Comparison of ENCODE assay signal across 29 cellular contexts in the genomic region with DNA sequence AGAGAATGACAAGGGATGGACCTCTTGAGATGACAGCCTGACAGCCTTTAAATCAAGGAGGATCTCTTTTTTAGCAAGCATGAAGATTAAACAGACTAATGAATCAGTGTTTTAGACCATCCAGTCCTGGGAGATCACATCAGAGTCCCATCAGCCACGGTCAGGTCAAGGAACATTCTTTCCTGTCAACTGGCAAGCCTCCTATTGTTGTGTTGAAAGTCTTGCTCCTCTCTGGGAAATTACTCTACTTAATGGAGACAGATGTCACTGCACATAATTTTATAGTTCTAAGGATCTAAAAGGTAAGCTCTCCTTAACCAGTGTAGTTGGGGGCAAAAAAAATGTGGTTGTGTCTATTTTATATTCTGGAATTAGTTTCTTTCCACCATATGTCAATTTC.
DNase-seq lines count a peak whose midpoint lies in the region; ATAC-seq and TF ChIP-seq lines count a peak whose summit lies in the region.
"Had no signal": no experiment of that assay in that cellular context is flagged by ENCODE, and none has a peak within 500 bp of the region (broad histone marks: within the 10 kb centered on the region; RNA-seq: fewer than 3 reads in every experiment).

No MANE protein-coding gene starts in this region.

- TF ChIP-seq EP300 in neural cell (conservative IDR thresholded peaks at IDR 0.05; ENCODE audit: poor library complexity, severe bottlenecking): peak; percentile 88

- H3F3A ChIP-seq in neural cell (ENCODE audit: insufficient read depth, low read length, poor library complexity, severe bottlenecking): no peaks in the 10 kb centered on the region

- H3K9me2 ChIP-seq in neural cell (ENCODE audit: insufficient read depth, low read length): no peaks in the 10 kb centered on the region

- H3K27ac ChIP-seq in neural cell (ENCODE audit: low read length): no peak overlapping the region
- H3K27ac ChIP-seq: 22Rv1; A549; BLaER1; BLaER1 treated with 17β-estradiol and CSF1 and Interleukin-3, amounts not matched to agents 10 nM and 100 nM; C4-2B had no signal

- H3K4me2 ChIP-seq in neural cell (ENCODE audit: low read length): no peak overlapping the region
- H3K4me2 ChIP-seq: A549; BLaER1; BLaER1 treated with 17β-estradiol and CSF1 and Interleukin-3, amounts not matched to agents 10 nM and 100 nM had no signal

- no peaks in the 10 kb centered on the region for H3K9me3 ChIP-seq in neural cell (ENCODE audit: low read length)
- H3K9me3 ChIP-seq: A549; BE2C; BLaER1; BLaER1 treated with 17β-estradiol and CSF1 and Interleukin-3, amounts not matched to agents 10 nM and 100 nM; Caco-2 had no signal

- H3K27me3 ChIP-seq in neural cell (ENCODE audit: insufficient read depth, low read depth, low read length): peaks cover 5% of the 10 kb centered on the region
- H3K27me3 ChIP-seq: BE2C; BLaER1; BLaER1 treated with 17β-estradiol and CSF1 and Interleukin-3, amounts not matched to agents 10 nM and 100 nM had no signal

- no peak overlapping the region for H3K9ac ChIP-seq in neural cell (ENCODE audit: low read length)
- H3K9ac ChIP-seq: BLaER1; BLaER1 treated with 17β-estradiol and CSF1 and Interleukin-3, amounts not matched to agents 10 nM and 100 nM had no signal

- H2AFZ ChIP-seq in neural cell (ENCODE audit: low read depth, low read length): no peak overlapping the region

- ATAC-seq in GM21786 (IDR thresholded peaks at IDR 0.05; ENCODE audit: unreplicated experiment): no peak
- ATAC-seq: A549; CD8-positive, alpha-beta T cell had no signal

- TF ChIP-seq CTCF in neural cell (IDR thresholded peaks at IDR 0.05; ENCODE audit: poor library complexity, severe bottlenecking): no peak

- no peaks in the 10 kb centered on the region for H4K20me1 ChIP-seq in neural cell (ENCODE audit: insufficient read depth)
- H4K20me1 ChIP-seq: BLaER1; BLaER1 treated with 17β-estradiol and CSF1 and Interleukin-3, amounts not matched to agents 10 nM and 100 nM had no signal

- TF ChIP-seq RAD21 in neural cell (conservative IDR thresholded peaks at IDR 0.05): no peak

- H3K4me3 ChIP-seq in neural cell (ENCODE audit: low read length): no peak overlapping the region
- H3K4me3 ChIP-seq: A549; BLaER1; BLaER1 treated with 17β-estradiol and CSF1 and Interleukin-3, amounts not matched to agents 10 nM and 100 nM had no signal

- H3K79me2 ChIP-seq in neural cell (replicated peaks; ENCODE audit: insufficient read depth, low read length): no peaks in the 10 kb centered on the region

- DNase-seq in NCI-H82 (lab: John Stamatoyannopoulos, UW) (peak; percentile 11), NCI-H82 treated with DMSO at 0.1 percent for 48 hours (lab: John Stamatoyannopoulos, UW; ENCODE audit: unreplicated experiment) (no peak)
- DNase-seq: 8988T; ACHN; AML-193; BE2C; C1 segment of cervical spinal cord; Caco-2; Calu3; CD4-positive, alpha-beta memory T cell; CD4-positive, alpha-beta T cell; CD4-positive, CD25-positive, alpha-beta regulatory T cell; CD8-positive, alpha-beta memory T cell; CD8-positive, alpha-beta T cell; COR-L47; DMS 273 treated with DMSO at 0.1 percent for 48 hours; DMS153; DMS53; DMS79; DMS79 treated with DMSO at 0.1 percent for 48 hours; DND-41; EL had no signal

- no peaks in the 10 kb centered on the region for H3K36me3 ChIP-seq in neural cell (ENCODE audit: insufficient read depth, low read length)
- H3K36me3 ChIP-seq: BE2C; BLaER1; BLaER1 treated with 17β-estradiol and CSF1 and Interleukin-3, amounts not matched to agents 10 nM and 100 nM had no signal

TF ChIP-seq in neural cell, 6 proteins besides CTCF, POLR2A, EP300 and RAD21:
- TF ChIP-seq POLR2AphosphoS5 (IDR thresholded peaks at IDR 0.05): peak; percentile 65
- TF ChIP-seq, protein P1, sequence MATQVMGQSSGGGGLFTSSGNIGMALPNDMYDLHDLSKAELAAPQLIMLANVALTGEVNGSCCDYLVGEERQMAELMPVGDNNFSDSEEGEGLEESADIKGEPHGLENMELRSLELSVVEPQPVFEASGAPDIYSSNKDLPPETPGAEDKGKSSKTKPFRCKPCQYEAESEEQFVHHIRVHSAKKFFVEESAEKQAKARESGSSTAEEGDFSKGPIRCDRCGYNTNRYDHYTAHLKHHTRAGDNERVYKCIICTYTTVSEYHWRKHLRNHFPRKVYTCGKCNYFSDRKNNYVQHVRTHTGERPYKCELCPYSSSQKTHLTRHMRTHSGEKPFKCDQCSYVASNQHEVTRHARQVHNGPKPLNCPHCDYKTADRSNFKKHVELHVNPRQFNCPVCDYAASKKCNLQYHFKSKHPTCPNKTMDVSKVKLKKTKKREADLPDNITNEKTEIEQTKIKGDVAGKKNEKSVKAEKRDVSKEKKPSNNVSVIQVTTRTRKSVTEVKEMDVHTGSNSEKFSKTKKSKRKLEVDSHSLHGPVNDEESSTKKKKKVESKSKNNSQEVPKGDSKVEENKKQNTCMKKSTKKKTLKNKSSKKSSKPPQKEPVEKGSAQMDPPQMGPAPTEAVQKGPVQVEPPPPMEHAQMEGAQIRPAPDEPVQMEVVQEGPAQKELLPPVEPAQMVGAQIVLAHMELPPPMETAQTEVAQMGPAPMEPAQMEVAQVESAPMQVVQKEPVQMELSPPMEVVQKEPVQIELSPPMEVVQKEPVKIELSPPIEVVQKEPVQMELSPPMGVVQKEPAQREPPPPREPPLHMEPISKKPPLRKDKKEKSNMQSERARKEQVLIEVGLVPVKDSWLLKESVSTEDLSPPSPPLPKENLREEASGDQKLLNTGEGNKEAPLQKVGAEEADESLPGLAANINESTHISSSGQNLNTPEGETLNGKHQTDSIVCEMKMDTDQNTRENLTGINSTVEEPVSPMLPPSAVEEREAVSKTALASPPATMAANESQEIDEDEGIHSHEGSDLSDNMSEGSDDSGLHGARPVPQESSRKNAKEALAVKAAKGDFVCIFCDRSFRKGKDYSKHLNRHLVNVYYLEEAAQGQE (IDR thresholded peaks at IDR 0.05; ENCODE audit: borderline replicate concordance): no peak
TF ChIP-seq in neural cell: peak in this region for 1.
